ENCODE assay signal across 1 cellular context in genomic region chr10:64458341-64458740, GRCh38.
TF ChIP-seq lines count a peak whose summit lies in the region.

No MANE protein-coding gene starts in this region.

TF ChIP-seq in HepG2, 621 proteins besides CTCF, POLR2A, EP300 and RAD21 (continued from another document):
- TF ChIP-seq, protein P1, sequence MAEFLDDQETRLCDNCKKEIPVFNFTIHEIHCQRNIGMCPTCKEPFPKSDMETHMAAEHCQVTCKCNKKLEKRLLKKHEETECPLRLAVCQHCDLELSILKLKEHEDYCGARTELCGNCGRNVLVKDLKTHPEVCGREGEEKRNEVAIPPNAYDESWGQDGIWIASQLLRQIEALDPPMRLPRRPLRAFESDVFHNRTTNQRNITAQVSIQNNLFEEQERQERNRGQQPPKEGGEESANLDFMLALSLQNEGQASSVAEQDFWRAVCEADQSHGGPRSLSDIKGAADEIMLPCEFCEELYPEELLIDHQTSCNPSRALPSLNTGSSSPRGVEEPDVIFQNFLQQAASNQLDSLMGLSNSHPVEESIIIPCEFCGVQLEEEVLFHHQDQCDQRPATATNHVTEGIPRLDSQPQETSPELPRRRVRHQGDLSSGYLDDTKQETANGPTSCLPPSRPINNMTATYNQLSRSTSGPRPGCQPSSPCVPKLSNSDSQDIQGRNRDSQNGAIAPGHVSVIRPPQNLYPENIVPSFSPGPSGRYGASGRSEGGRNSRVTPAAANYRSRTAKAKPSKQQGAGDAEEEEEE (CRISPR knock-in tag; IDR thresholded peaks at IDR 0.05; ENCODE audit: borderline replicate concordance): no peak
- TF ChIP-seq LCORL (IDR thresholded peaks at IDR 0.05) (peak; percentile 59; the same call in 1 of the 2 replicates), LCORL (CRISPR knock-in tag; IDR thresholded peaks at IDR 0.05) (no peak), NFATC3 (CRISPR knock-in tag; IDR thresholded peaks at IDR 0.05) (no peak)
